ENCODE assay signal across 13 cellular contexts in the genomic region with DNA sequence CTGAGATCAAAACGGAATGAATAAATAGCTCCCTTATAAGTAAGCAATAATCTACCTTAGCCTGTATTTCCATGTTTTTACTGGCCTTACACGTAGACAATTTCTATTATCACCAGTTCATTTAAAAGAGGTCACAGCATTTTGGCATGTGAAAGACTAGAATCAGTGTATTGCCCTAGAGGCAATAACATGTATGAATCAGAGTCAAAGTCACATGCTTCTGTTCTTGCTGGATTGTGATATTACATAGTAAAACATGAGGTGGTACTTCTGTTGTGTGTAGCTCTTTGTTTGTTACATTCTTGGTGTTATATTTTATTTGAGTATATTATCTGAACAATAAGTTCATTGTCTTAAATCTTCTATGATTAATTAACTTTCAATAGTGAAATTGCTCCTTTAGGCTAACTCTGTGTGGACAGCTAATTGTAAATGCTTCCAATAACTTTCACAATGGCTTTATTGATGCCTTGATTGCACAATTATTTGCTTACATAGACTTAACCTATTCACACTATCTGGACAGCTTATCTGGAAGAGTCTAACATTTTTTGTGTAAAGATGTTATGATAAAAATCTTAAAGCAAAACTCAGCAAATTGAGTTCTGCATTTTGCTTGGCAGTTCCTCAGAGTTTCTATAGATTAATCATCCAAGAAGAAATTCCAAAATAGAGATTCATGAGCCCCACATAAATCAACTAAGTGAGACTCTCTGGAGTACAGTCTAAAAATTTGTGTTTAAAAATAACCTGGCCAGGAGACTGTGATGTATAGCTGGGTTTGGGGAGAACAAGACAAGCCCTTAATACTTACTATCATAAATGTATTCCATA.
"Had no signal": no experiment of that assay in that cellular context is flagged by ENCODE, and none has a peak within 500 bp of the region (broad histone marks: within the 10 kb centered on the region; RNA-seq: fewer than 3 reads in every experiment).

No MANE protein-coding gene starts in this region.

- H3K4me3 ChIP-seq: hepatocyte, smooth muscle cell, tibial nerve had no signal

- H3K27ac ChIP-seq: hepatocyte, parathyroid adenoma, tibial nerve, VCaP had no signal

- DNase-seq: activated CD4-positive, alpha-beta memory T cell treated with anti-CD3 and anti-CD28 coated beads, Interleukin-2, amount 10 ng/mL, durations not matched to agents 7 days and 5 days; activated gamma-delta T cell treated with Interleukin-2 at 50 U/mL for 16 hours; activated naive CD8-positive, alpha-beta T cell treated with anti-CD3 and anti-CD28 coated beads for 36 hours; activated T-cell treated with anti-CD3 and anti-CD28 coated beads, Interleukin-2, amount 50 U/mL, for 72 hours; anterior cingulate cortex; retina; T-helper 1 cell had no signal

- ATAC-seq: activated T-cell treated with anti-CD3 and anti-CD28 coated beads, Interleukin-2, amount 50 U/mL, for 72 hours; stimulated activated effector memory CD8-positive, alpha-beta T cell treated with anti-CD3 and anti-CD28 coated beads, Interleukin-12 subunit alpha, Interleukin-12 subunit beta, amount 100 ng/mL, for 72 hours had no signal
